In the genomic region with DNA sequence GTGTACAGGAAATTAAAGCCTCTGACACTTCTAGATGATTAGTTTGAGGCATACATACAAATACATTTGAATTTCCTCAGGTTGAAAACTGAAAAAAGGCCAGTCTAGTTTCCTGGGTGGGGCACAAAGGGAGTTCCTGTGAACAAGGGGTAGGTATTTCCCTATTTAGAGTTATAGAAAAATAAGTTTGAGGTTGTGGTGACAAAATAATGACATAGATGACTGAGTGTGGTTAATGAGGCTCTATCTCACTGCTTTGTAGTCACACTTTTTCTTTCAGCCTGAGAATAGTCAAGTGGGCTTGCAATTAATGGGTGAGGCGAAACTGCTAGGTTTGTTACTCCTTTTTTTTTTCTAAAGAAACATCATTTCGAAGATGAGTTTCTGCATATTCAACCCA, we compare ENCODE assay signal across 8 cellular contexts. TPM values are rescaled to one million over a fixed set of nuclear protein-coding genes. Genes with fewer than 3 reads are reported as not detected.
DNase-seq lines count a peak whose midpoint lies in the region; ATAC-seq and TF ChIP-seq lines count a peak whose summit lies in the region.

No MANE protein-coding gene starts in this region.

- no peak overlapping the region for H2AFZ ChIP-seq in osteoblast (ENCODE audit: low read length)

- H3K4me1 ChIP-seq in osteoblast (ENCODE audit: insufficient read depth, low read length) (peaks cover 3% of the 10 kb centered on the region), SJCRH30 (peaks cover 17% of the 10 kb centered on the region; the same call in 1 of the 2 replicates)

- peaks cover 6% of the 10 kb centered on the region for H4K20me1 ChIP-seq in osteoblast (ENCODE audit: insufficient read depth, low read length)

- H3K79me2 ChIP-seq in osteoblast (ENCODE audit: insufficient read depth, low read length): peaks cover 19% of the 10 kb centered on the region

- H3K9me3 ChIP-seq in osteoblast (ENCODE audit: low read depth, low read length) (no peaks in the 10 kb centered on the region), SJCRH30 (replicated peaks) (no peaks in the 10 kb centered on the region)

- H3K27ac ChIP-seq in osteoblast (ENCODE audit: low read depth, low read length) (no peak overlapping the region), SJCRH30 (no peak overlapping the region)

- H3K4me2 ChIP-seq in osteoblast (ENCODE audit: insufficient read depth, low read length): no peak overlapping the region

- peak; percentile 29 for DNase-seq in SKM-1 treated with dmso at 0.1 percent for 144 hours (lab: John Stamatoyannopoulos, UW; ENCODE audit: unreplicated experiment)
- no peak for DNase-seq in SKM-1 (lab: John Stamatoyannopoulos, UW; ENCODE audit: unreplicated experiment)
- DNase-seq in NOMO-1 treated with dmso at 0.1 percent for 144 hours (lab: John Stamatoyannopoulos, UW; ENCODE audit: unreplicated experiment): peak; percentile 28
- DNase-seq in osteoblast (ENCODE audit: insufficient read length, low spot score, missing footprints): peak; percentile 51
- DNase-seq in DMS53 treated with DMSO at 0.1 percent for 48 hours (lab: John Stamatoyannopoulos, UW; ENCODE audit: unreplicated experiment): no peak
- no peak for DNase-seq in SJCRH30
- no peak for DNase-seq in ureter (ENCODE audit: low spot score)

- H3K4me3 ChIP-seq in osteoblast (ENCODE audit: insufficient read depth, low read length): no peak overlapping the region
- no peak overlapping the region for H3K4me3 ChIP-seq in SJCRH30

- ATAC-seq in HG02623 (IDR thresholded peaks at IDR 0.05; ENCODE audit: unreplicated experiment): peak; percentile 35

- H3K27me3 ChIP-seq in osteoblast (ENCODE audit: insufficient read depth, low read length): no peaks in the 10 kb centered on the region
- H3K27me3 ChIP-seq in SJCRH30: peaks cover 7% of the 10 kb centered on the region

- no peak for TF ChIP-seq CTCF in osteoblast (IDR thresholded peaks at IDR 0.05; ENCODE audit: extremely low read depth, low read depth, low read length)

- H3K36me3 ChIP-seq in osteoblast (ENCODE audit: insufficient read depth, low read length): no peaks in the 10 kb centered on the region
- H3K36me3 ChIP-seq in SJCRH30: no peaks in the 10 kb centered on the region

RNA-seq across cellular contexts. Expression of a gene that starts 4.3 kb away (rescaled TPM):
- total RNA-seq in osteoblast: 5.3 and 5.4 TPM in 2 replicates
- total RNA-seq in SJCRH30 (2014; rRNA removed; shearing (Covaris generic)): 3.4 and 4.3 TPM in 2 replicates
- 42.3 TPM for total RNA-seq in ureter

Comparison
In these comparisons a context has a peak if more than half of its experiments do, and no peak if none do; other contexts are left out.
1. DNase-seq: peak in SKM-1 treated with dmso at 0.1 percent for 144 hours (single experiment), NOMO-1 treated with dmso at 0.1 percent for 144 hours (single experiment) and osteoblast (single experiment); none in SKM-1 (single experiment), DMS53 treated with DMSO at 0.1 percent for 48 hours (single experiment), SJCRH30 (0 of 2) and ureter (single experiment).